In the genomic region with DNA sequence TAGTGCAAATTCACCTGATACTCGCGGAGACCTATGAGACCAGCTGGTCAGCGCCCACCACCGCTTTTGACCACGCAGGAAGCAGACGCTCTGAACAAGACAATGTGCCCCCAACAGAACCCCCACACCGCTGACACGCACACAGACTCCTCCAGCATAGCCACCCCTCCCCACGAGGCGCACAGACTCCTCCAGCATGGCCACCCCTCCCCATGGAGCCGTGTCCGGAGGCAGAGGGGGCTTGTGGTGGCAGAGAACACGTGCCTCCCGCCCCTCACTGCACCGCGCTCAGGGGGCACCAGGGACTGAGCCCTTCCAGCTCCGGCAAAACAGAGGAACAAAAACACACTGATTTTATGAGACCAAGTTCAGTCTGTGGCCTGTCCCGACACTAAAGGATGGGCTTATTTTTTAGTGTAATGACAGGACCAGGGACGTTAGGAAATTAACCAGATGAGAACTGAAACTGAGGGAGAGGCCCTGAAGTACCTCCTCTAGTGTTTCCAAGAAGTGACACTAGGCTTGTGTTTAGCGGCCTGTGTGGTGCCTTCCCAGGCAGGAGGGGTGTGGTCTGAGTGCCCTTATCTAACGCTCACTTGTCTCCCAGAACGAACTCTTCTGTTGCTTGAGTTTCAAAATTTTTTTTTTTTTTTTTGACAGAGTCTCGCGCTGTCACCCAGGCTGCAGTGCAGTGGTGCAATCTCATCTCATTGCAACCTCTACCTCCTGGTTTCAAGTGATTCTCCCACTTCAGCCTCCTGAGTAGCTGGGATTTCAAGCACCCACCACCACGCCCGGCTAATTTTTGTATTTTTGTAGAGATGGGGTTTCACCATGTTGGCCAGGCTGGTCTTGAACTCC, we compare ENCODE assay signal across 10 cellular contexts. TPM values are rescaled to one million over a fixed set of nuclear protein-coding genes. Genes with fewer than 3 reads are reported as not detected.
A peak's percentile ranks its signal among the peaks of the same experiment; 100 is the strongest.
DNase-seq lines count a peak whose midpoint lies in the region; ATAC-seq and FAIRE-seq lines count a peak whose summit lies in the region.
"Had no signal": no experiment of that assay in that cellular context is flagged by ENCODE, and none has a peak within 500 bp of the region (broad histone marks: within the 10 kb centered on the region; RNA-seq: fewer than 3 reads in every experiment).

No MANE protein-coding gene starts in this region.

- H2BK12ac ChIP-seq in mesenchymal stem cell (ENCODE audit: low read length in 2 of 2): no peak overlapping the region

- H3K9ac ChIP-seq in mesenchymal stem cell (ENCODE audit: low read length): no peak overlapping the region

- no peaks in the 10 kb centered on the region for H3K9me3 ChIP-seq in mesenchymal stem cell (ENCODE audit: control insufficient read depth, low read length)
- H3K9me3 ChIP-seq in small intestine (ENCODE audit: control insufficient read depth, low read depth): no peaks in the 10 kb centered on the region
- H3K9me3 ChIP-seq: SJSA1 had no signal

- H3K27ac ChIP-seq in mesenchymal stem cell (ENCODE audit: low read length, poor library complexity, severe bottlenecking) (no peak overlapping the region), small intestine (ENCODE audit: low read depth in 1 of 2, low read length in 1 of 2) (no peak overlapping the region)
- H3K27ac ChIP-seq: SJSA1 had no signal

- H3K4me1 ChIP-seq in mesenchymal stem cell (ENCODE audit: control insufficient read depth, insufficient read depth, low read depth, low read length) (peaks cover 1% of the 10 kb centered on the region), small intestine (ENCODE audit: control insufficient read depth in 2 of 2, insufficient read depth in 1 of 2, low read depth in 1 of 2, low read length in 1 of 2) (no peaks in the 10 kb centered on the region)

- DNase-seq in RPMI8226 (peak; percentile 84), mesenchymal stem cell (peak; percentile 36), islet precursor cell (no peak), pons (ENCODE audit: low spot score) (no peak), small intestine (no peak), epidermal melanocyte (ENCODE audit: insufficient read length, low spot score) (no peak)
- DNase-seq: central memory CD4-positive, alpha-beta T cell had no signal

- no peak overlapping the region for H3K4ac ChIP-seq in mesenchymal stem cell (ENCODE audit: low read depth in 1 of 2, low read length in 2 of 2)

- H3K4me3 ChIP-seq in mesenchymal stem cell (ENCODE audit: insufficient read depth in 1 of 2, low read depth in 1 of 2, low read length in 2 of 2): no peak overlapping the region
- H3K4me3 ChIP-seq in small intestine (ENCODE audit: low read depth in 1 of 2, low read length in 2 of 2): no peak overlapping the region
- H3K4me3 ChIP-seq: SJSA1 had no signal

- peak overlapping the region; percentile 33 for H2AFZ ChIP-seq in mesenchymal stem cell (ENCODE audit: low read depth, low read length)

- H3K36me3 ChIP-seq in mesenchymal stem cell (ENCODE audit: control insufficient read depth in 1 of 2, insufficient read depth in 2 of 2, low read depth in 1 of 2, low read length in 2 of 2) (no peaks in the 10 kb centered on the region), small intestine (ENCODE audit: control insufficient read depth in 2 of 2, insufficient read depth in 2 of 2, low read length in 2 of 2) (no peaks in the 10 kb centered on the region)
- H3K36me3 ChIP-seq: SJSA1 had no signal

- no peak overlapping the region for H3K4me2 ChIP-seq in mesenchymal stem cell (ENCODE audit: low read length, poor library complexity, severe bottlenecking)

- H3K27me3 ChIP-seq in mesenchymal stem cell (ENCODE audit: control insufficient read depth in 1 of 2, insufficient read depth in 1 of 2, low read length in 2 of 2) (peaks cover 33 to 49% of the 10 kb centered on the region in 2 experiments), small intestine (ENCODE audit: control insufficient read depth in 2 of 2, insufficient read depth in 2 of 2, low read length in 2 of 2) (no peaks in the 10 kb centered on the region)
- H3K27me3 ChIP-seq: SJSA1 had no signal

- no peak overlapping the region for H3K23ac ChIP-seq in mesenchymal stem cell (ENCODE audit: low read length in 2 of 2)

- H3K18ac ChIP-seq in mesenchymal stem cell (ENCODE audit: low read depth in 1 of 2, low read length in 2 of 2): no peak overlapping the region

- no peaks in the 10 kb centered on the region for H3K79me1 ChIP-seq in mesenchymal stem cell (replicated peaks; ENCODE audit: low read length, poor library complexity, severe bottlenecking)

- no peak overlapping the region for H2BK120ac ChIP-seq in mesenchymal stem cell (ENCODE audit: low read depth, low read length)

- no peak for FAIRE-seq in small intestine (lab: Jason Lieb, UNC)

- H2AK5ac ChIP-seq in mesenchymal stem cell (ENCODE audit: low read length, severe bottlenecking): no peak overlapping the region

- no peak overlapping the region for H4K91ac ChIP-seq in mesenchymal stem cell (ENCODE audit: low read length)

- H4K8ac ChIP-seq in mesenchymal stem cell (ENCODE audit: low read length): no peak overlapping the region

- no peak overlapping the region for H2BK15ac ChIP-seq in mesenchymal stem cell (ENCODE audit: low read depth, poor library complexity, severe bottlenecking)

- H3K14ac ChIP-seq in mesenchymal stem cell (ENCODE audit: low read length in 2 of 2): no peak overlapping the region

- no peak overlapping the region for H2BK5ac ChIP-seq in mesenchymal stem cell (ENCODE audit: low read depth, low read length, poor library complexity, severe bottlenecking)

- ATAC-seq in GM18867 (IDR thresholded peaks at IDR 0.05; ENCODE audit: unreplicated experiment): peak; percentile 61
- ATAC-seq in GM21737 (IDR thresholded peaks at IDR 0.05; ENCODE audit: unreplicated experiment): peak; percentile 65

- WGBS in mesenchymal stem cell: 85% methylated on average over 26 of the region's 26 CpGs
- WGBS in small intestine, 3 donors: 59 to 70% (median 69%) methylated on average over 26 of the region's 26 CpGs

RNA-seq across cellular contexts. Expression of gene AGPAT3, which starts 10.0 kb away (rescaled TPM):
- polyA plus RNA-seq in mesenchymal stem cell (2013, experiment 1 of 2): 38.6 TPM
- polyA plus RNA-seq in mesenchymal stem cell (2013, experiment 2 of 2): 39.2 TPM
- 10 to 100 TPM; 21.3 to 43.9 (median 41.6) TPM for polyA plus RNA-seq in small intestine

Comparison
In these comparisons a context has a peak if more than half of its experiments do, and no peak if none do; other contexts are left out.
1. DNase-seq: peak in RPMI8226 (single experiment) and mesenchymal stem cell (single experiment); none in islet precursor cell (single experiment), pons (single experiment), small intestine (single experiment) and epidermal melanocyte (single experiment).